15 cellular contexts compared by ENCODE assay signal in genomic region chr14:61380984-61381383, GRCh38. TPM values are rescaled to one million over a fixed set of nuclear protein-coding genes. Genes with fewer than 3 reads are reported as not detected.
DNase-seq lines count a peak whose midpoint lies in the region; ATAC-seq and TF ChIP-seq lines count a peak whose summit lies in the region.
"Had no signal": no experiment of that assay in that cellular context is flagged by ENCODE, and none has a peak within 500 bp of the region (broad histone marks: within the 10 kb centered on the region; RNA-seq: fewer than 3 reads in every experiment).

No MANE protein-coding gene starts in this region.

- TF ChIP-seq EP300 in esophagus muscularis mucosa (IDR thresholded peaks at IDR 0.05) = no peak

- in situ Hi-C loops in GM23248 (cut with MboI) = no loop called here

- H3K27me3 ChIP-seq in CD4-positive, alpha-beta T cell (ENCODE audit: control insufficient read depth, insufficient read depth, low read length) = no peaks in the 10 kb centered on the region
- H3K27me3 ChIP-seq in RWPE2 (ENCODE audit: insufficient read depth, poor library complexity, severe bottlenecking) (no peaks in the 10 kb centered on the region), GM23248 (replicated peaks; ENCODE audit: insufficient read depth) (peaks cover 23% of the 10 kb centered on the region), esophagus muscularis mucosa (no peaks in the 10 kb centered on the region)
- H3K27me3 ChIP-seq: right atrium auricular region, testis had no signal

- H3K27ac Mint-ChIP-seq in CD4-positive, alpha-beta T cell = no peak overlapping the region

- H3K4me2 ChIP-seq in GM23248 (ENCODE audit: unreplicated experiment) = no peak overlapping the region

- H3K36me3 ChIP-seq in RWPE2 (ENCODE audit: low read depth) (no peaks in the 10 kb centered on the region), GM23248 (ENCODE audit: low read depth) (no peaks in the 10 kb centered on the region), esophagus muscularis mucosa (no peaks in the 10 kb centered on the region)
- H3K36me3 ChIP-seq: BE2C, gastroesophageal sphincter, right atrium auricular region had no signal

- no peaks in the 10 kb centered on the region for H3K4me1 ChIP-seq in RWPE2 (ENCODE audit: insufficient read depth, poor library complexity, severe bottlenecking)
- no peaks in the 10 kb centered on the region for H3K4me1 ChIP-seq in GM23248 (ENCODE audit: insufficient read depth)
- H3K4me1 ChIP-seq in esophagus muscularis mucosa = no peaks in the 10 kb centered on the region
- H3K4me1 ChIP-seq: BE2C, gastroesophageal sphincter, testis had no signal

- no peaks in the 10 kb centered on the region for H3K9me2 ChIP-seq in GM23248 (ENCODE audit: insufficient read depth)

- H3K4me3 Mint-ChIP-seq in CD4-positive, alpha-beta T cell = peak overlapping the region; percentile 47

- CTCF ChIA-PET in CD4-positive, alpha-beta T cell (lab: Charles Lee) = interaction anchor here (0.8 to 2.7 kb wide), 4 partner anchors 8 to 33 kb away, joined by 3 to 9 read pairs (median 5); no protein-coding TSS in a partner anchor

- peak; percentile 18 for ATAC-seq in CD4-positive, alpha-beta T cell (ENCODE audit: poor library complexity)
- peak; percentile 50; the same call in 2 of the 3 replicates for ATAC-seq in RWPE2 (ENCODE audit: low read depth)
- ATAC-seq: gastroesophageal sphincter had no signal

- no peaks in the 10 kb centered on the region for H3F3A ChIP-seq in GM23248 (ENCODE audit: insufficient read depth)

- POLR2A ChIA-PET in CD4-positive, alpha-beta T cell (lab: Charles Lee) = no interaction called here

- H2AFZ ChIP-seq in GM23248 = no peak overlapping the region

- H3K9me3 Mint-ChIP-seq in CD4-positive, alpha-beta T cell = peaks cover 3% of the 10 kb centered on the region

- 53 to 57% methylated on average over 3 of the region's 3 CpGs for WGBS in GM23248 (ENCODE audit: low coverage in 1 of 2, low lambda C conversion rate in 2 of 2, missing lambda C conversion rate in 2 of 2), 2 experiments
- WGBS in esophagus muscularis mucosa = 90% methylated on average over 3 of the region's 3 CpGs

- H4K20me1 ChIP-seq in GM23248 (ENCODE audit: insufficient read depth) = no peaks in the 10 kb centered on the region

- H3K79me2 ChIP-seq in GM23248 (ENCODE audit: insufficient read depth) = no peaks in the 10 kb centered on the region

- TF ChIP-seq POLR2A in esophagus muscularis mucosa (IDR thresholded peaks at IDR 0.05; ENCODE audit: low read depth) = no peak

- peaks cover 46% of the 10 kb centered on the region for H3K36me3 Mint-ChIP-seq in CD4-positive, alpha-beta T cell (ENCODE audit: low read depth)

- DNase-seq in CD4-positive, alpha-beta T cell = no peak
- DNase-seq in RWPE2 (ENCODE audit: low spot score) (no peak), epithelial cell of esophagus (ENCODE audit: low read depth) (peak; percentile 35), T1000 (lab: John Stamatoyannopoulos, UW) (no peak), DMS153 (lab: John Stamatoyannopoulos, UW) (no peak), GM23248 (no peak), esophagus muscularis mucosa (ENCODE audit: extremely low spot score) (no peak)
- DNase-seq: amygdala, BE2C, mesenchymal stem cell, NCI-H1930, testis had no signal

- no peaks in the 10 kb centered on the region for H3K27me3 Mint-ChIP-seq in CD4-positive, alpha-beta T cell

- H3K4me1 Mint-ChIP-seq in CD4-positive, alpha-beta T cell (ENCODE audit: low read depth) = no peaks in the 10 kb centered on the region

- TF ChIP-seq CTCF in 22Rv1 (IDR thresholded peaks at IDR 0.05) = peak; percentile 19; the same call in 1 of the 2 replicates
- no peak for TF ChIP-seq CTCF in CD4-positive, alpha-beta T cell (IDR thresholded peaks at IDR 0.05)
- peak; percentile 33 for TF ChIP-seq CTCF in RWPE2 (IDR thresholded peaks at IDR 0.05; ENCODE audit: poor library complexity, severe bottlenecking)
- peak; percentile 23 for TF ChIP-seq CTCF in epithelial cell of esophagus (IDR thresholded peaks at IDR 0.05; ENCODE audit: insufficient read depth, low read depth, low read length, missing control alignments)
- TF ChIP-seq CTCF in esophagus muscularis mucosa (IDR thresholded peaks at IDR 0.05) = no peak

- H3K9ac ChIP-seq in GM23248 = no peak overlapping the region

- H3K4me3 ChIP-seq in RWPE2 (ENCODE audit: severe bottlenecking) (no peak overlapping the region), epithelial cell of esophagus (ENCODE audit: low read length) (no peak overlapping the region), GM23248 (no peak overlapping the region), esophagus muscularis mucosa (no peak overlapping the region)
- H3K4me3 ChIP-seq: gastroesophageal sphincter, right atrium auricular region, testis had no signal

- H3K9me3 ChIP-seq in CD4-positive, alpha-beta T cell (ENCODE audit: control insufficient read depth, low read length) = peaks cover 2% of the 10 kb centered on the region
- H3K9me3 ChIP-seq in RWPE2 (ENCODE audit: severe bottlenecking) = no peaks in the 10 kb centered on the region
- no peaks in the 10 kb centered on the region for H3K9me3 ChIP-seq in GM23248 (ENCODE audit: low read depth)
- H3K9me3 ChIP-seq in esophagus muscularis mucosa = no peaks in the 10 kb centered on the region
- H3K9me3 ChIP-seq: BE2C, testis had no signal

- no peak overlapping the region for H3K27ac ChIP-seq in 22Rv1
- H3K27ac ChIP-seq in CD4-positive, alpha-beta T cell (ENCODE audit: low read depth, low read length) = peak overlapping the region; percentile 38
- no peak overlapping the region for H3K27ac ChIP-seq in RWPE2 (ENCODE audit: poor library complexity, severe bottlenecking)
- no peak overlapping the region for H3K27ac ChIP-seq in GM23248
- H3K27ac ChIP-seq in esophagus muscularis mucosa (replicated peaks in 1 of 4) = no peak overlapping the region
- H3K27ac ChIP-seq: gastroesophageal sphincter, right atrium auricular region, testis had no signal

- intact Hi-C loops in CD4-positive, alpha-beta T cell (cut with DNase I, micrococcal nuclease) = loop anchor here (1.0 to 10.0 kb wide), 7 partner anchors 22 to 454 kb away; partner anchors contain the start of gene PRKCH (in 1 of the 2)
- intact Hi-C loops in esophagus muscularis mucosa (cut with DNase I) = no loop called here

RNA-seq across cellular contexts. Expression of gene PRKCH, which starts 59.6 kb away (rescaled TPM):
- 100 to 1,000 TPM; 378 to 385 TPM for total RNA-seq in CD4-positive, alpha-beta T cell
- total RNA-seq in GM23248 (2014; rRNA removed; shearing (Covaris generic)) = 2.7 and 3.5 TPM in 2 replicates
- 2.4 and 2.9 TPM in 2 replicates for polyA plus RNA-seq in GM23248 (2016; fragmentation: Nextera tagmentation; extraction: Ambion mirVana)
- total RNA-seq in esophagus muscularis mucosa = 10 to 100 TPM; 13.3 to 67.6 (median 32.2) TPM

Comparison
In these comparisons a context has a peak if more than half of its experiments do, and no peak if none do; other contexts are left out.
1. CTCF ChIP-seq: peak in 22Rv1 (single experiment), RWPE2 (single experiment) and epithelial cell of esophagus (single experiment); none in CD4-positive, alpha-beta T cell (single experiment) and esophagus muscularis mucosa (0 of 3).
2. RNA of gene PRKCH, which starts 59.6 kb away (total RNA-seq): 378 to 385 TPM in CD4-positive, alpha-beta T cell; 13.3 to 67.6 TPM in esophagus muscularis mucosa and 2.7 to 3.5 TPM in GM23248; every median in the first group is over 4 times any median in the second.